In genomic region chr7:77265666-77266065, GRCh38 we compare ENCODE assay signal across 1 cellular context.
TF ChIP-seq lines count a peak whose summit lies in the region.

No MANE protein-coding gene starts in this region.

TF ChIP-seq in IMR-90, 13 proteins besides CTCF, POLR2A, EP300 and RAD21:
- TF ChIP-seq CHD1 (IDR thresholded peaks at IDR 0.05; ENCODE audit: low read depth, low read length) (no peak), MXI1 (IDR thresholded peaks at IDR 0.05; ENCODE audit: borderline replicate concordance, low read depth, low read length) (no peak)
